ENCODE assay signal across 17 cellular contexts in genomic region chr10:122276611-122277205, GRCh38. TPM values are rescaled to one million over a fixed set of nuclear protein-coding genes. Genes with fewer than 3 reads are reported as not detected.
DNase-seq lines count a peak whose midpoint lies in the region; ATAC-seq and TF ChIP-seq lines count a peak whose summit lies in the region.
"Had no signal": no experiment of that assay in that cellular context is flagged by ENCODE, and none has a peak within 500 bp of the region (broad histone marks: within the 10 kb centered on the region; RNA-seq: fewer than 3 reads in every experiment).

No MANE protein-coding gene starts in this region.

- no peaks in the 10 kb centered on the region for H4K20me1 ChIP-seq in OCI-LY7 (ENCODE audit: insufficient read depth, low read length)

- H3K4me1 ChIP-seq in right atrium auricular region, result no peaks in the 10 kb centered on the region
- no peaks in the 10 kb centered on the region for H3K4me1 ChIP-seq in adrenal gland (replicated peaks in 1 of 2)
- no peaks in the 10 kb centered on the region for H3K4me1 ChIP-seq in OCI-LY7 (ENCODE audit: insufficient read depth, low read length, poor library complexity, severe bottlenecking)
- H3K4me1 ChIP-seq: Peyer's patch had no signal

- no peaks in the 10 kb centered on the region for H3K9me2 ChIP-seq in OCI-LY7 (ENCODE audit: insufficient read depth, low read length)

- H3K9me3 ChIP-seq in right atrium auricular region, result no peaks in the 10 kb centered on the region
- H3K9me3 ChIP-seq in adrenal gland (replicated peaks in 1 of 3), result no peaks in the 10 kb centered on the region
- no peaks in the 10 kb centered on the region for H3K9me3 ChIP-seq in OCI-LY7 (ENCODE audit: low read length)
- H3K9me3 ChIP-seq: neutrophil, Peyer's patch had no signal

- H3K36me3 ChIP-seq in right atrium auricular region (no peaks in the 10 kb centered on the region), adrenal gland (replicated peaks in 1 of 2) (no peaks in the 10 kb centered on the region), OCI-LY7 (ENCODE audit: insufficient read depth, low read length) (no peaks in the 10 kb centered on the region)
- H3K36me3 ChIP-seq: neutrophil, Peyer's patch had no signal

- no peak overlapping the region for H3K4me3 Mint-ChIP-seq in stimulated activated effector memory CD8-positive, alpha-beta T cell treated with anti-CD3 and anti-CD28 coated beads, Interleukin-12 subunit alpha, Interleukin-12 subunit beta, amount 100 ng/mL, for 72 hours
- H3K4me3 Mint-ChIP-seq: activated T-helper 1 cell treated with anti-CD3 and anti-CD28 coated beads, Interleukin-12 subunit alpha, Interleukin-12 subunit beta, Interleukin-2, Interleukin-4 antibody, amounts not matched to agents 30 ng/mL and 10 ng/mL and 1 ng/mL, durations not matched to agents 14 hours and 24 hours and 36 hours; T-helper 2 cell treated with Interferon-gamma antibody and Interleukin-4, amounts not matched to agents 5 μg/mL and 100 μg/mL, for 36 hours had no signal

- POLR2A ChIA-PET in OCI-LY7 (lab: Charles Lee), result no interaction called here

- DNase-seq in cardiac septum (ENCODE audit: low spot score) (peak; percentile 57), right atrium auricular region (ENCODE audit: low spot score) (no peak), adrenal gland (peak in 4 of 7 donors; percentile 29 to 66 (median 53)), glomerular visceral epithelial cell (ENCODE audit: extremely low spot score) (peak; percentile 54), OCI-LY7 (ENCODE audit: low spot score) (no peak), SIG-M5 treated with dmso at 0.1 percent for 504 hours (lab: John Stamatoyannopoulos, UW; ENCODE audit: unreplicated experiment) (no peak)
- DNase-seq in stimulated activated effector memory CD8-positive, alpha-beta T cell treated with anti-CD3 and anti-CD28 coated beads, Interleukin-12 subunit alpha, Interleukin-12 subunit beta, amount 100 ng/mL, for 72 hours (ENCODE audit: low spot score in 2 of 2), result no peak
- DNase-seq: Calu3, NCI-H1092 treated with DMSO at 0.1 percent for 48 hours, NCI-H446, Peyer's patch had no signal

- no TSS peak for BruUV-seq in OCI-LY7 (replicated peaks; lab: Mats Ljungman, UMichigan)

- TF ChIP-seq CTCF in right atrium auricular region (IDR thresholded peaks at IDR 0.05) (no peak), adrenal gland (IDR thresholded peaks at IDR 0.05) (no peak), OCI-LY7 (conservative IDR thresholded peaks at IDR 0.05; ENCODE audit: low read length) (no peak)

- no peak overlapping the region for H3K27ac Mint-ChIP-seq in stimulated activated effector memory CD8-positive, alpha-beta T cell treated with anti-CD3 and anti-CD28 coated beads, Interleukin-12 subunit alpha, Interleukin-12 subunit beta, amount 100 ng/mL, for 72 hours
- H3K27ac Mint-ChIP-seq: activated T-helper 1 cell treated with anti-CD3 and anti-CD28 coated beads, Interleukin-12 subunit alpha, Interleukin-12 subunit beta, Interleukin-2, Interleukin-4 antibody, amounts not matched to agents 30 ng/mL and 10 ng/mL and 1 ng/mL, durations not matched to agents 14 hours and 24 hours and 36 hours; T-helper 2 cell treated with Interferon-gamma antibody and Interleukin-4, amounts not matched to agents 5 μg/mL and 100 μg/mL, for 36 hours had no signal

- CTCF ChIA-PET in OCI-LY7 (lab: Charles Lee; ENCODE audit: unreplicated experiment), result no interaction called here

- H3K9me3 Mint-ChIP-seq in stimulated activated effector memory CD8-positive, alpha-beta T cell treated with anti-CD3 and anti-CD28 coated beads, Interleukin-12 subunit alpha, Interleukin-12 subunit beta, amount 100 ng/mL, for 72 hours, result no peaks in the 10 kb centered on the region
- H3K9me3 Mint-ChIP-seq: activated T-helper 1 cell treated with anti-CD3 and anti-CD28 coated beads, Interleukin-12 subunit alpha, Interleukin-12 subunit beta, Interleukin-2, Interleukin-4 antibody, amounts not matched to agents 30 ng/mL and 10 ng/mL and 1 ng/mL, durations not matched to agents 14 hours and 24 hours and 36 hours; T-helper 2 cell treated with Interferon-gamma antibody and Interleukin-4, amounts not matched to agents 5 μg/mL and 100 μg/mL, for 36 hours had no signal

- H3K79me2 ChIP-seq in OCI-LY7 (ENCODE audit: insufficient read depth, low read depth, low read length), result no peaks in the 10 kb centered on the region

- no peak for TF ChIP-seq POLR2A in adrenal gland (IDR thresholded peaks at IDR 0.05)

- peaks cover 6% of the 10 kb centered on the region for H3K4me1 Mint-ChIP-seq in stimulated activated effector memory CD8-positive, alpha-beta T cell treated with anti-CD3 and anti-CD28 coated beads, Interleukin-12 subunit alpha, Interleukin-12 subunit beta, amount 100 ng/mL, for 72 hours

- no peaks in the 10 kb centered on the region for H3K27me3 ChIP-seq in right atrium auricular region
- H3K27me3 ChIP-seq in adrenal gland, result no peaks in the 10 kb centered on the region
- H3K27me3 ChIP-seq: Peyer's patch had no signal

- no peaks in the 10 kb centered on the region for H3K36me3 Mint-ChIP-seq in stimulated activated effector memory CD8-positive, alpha-beta T cell treated with anti-CD3 and anti-CD28 coated beads, Interleukin-12 subunit alpha, Interleukin-12 subunit beta, amount 100 ng/mL, for 72 hours

- WGBS in adrenal gland, 4 donors, result 90 to 96% (median 93%) methylated on average over 6 of the region's 6 CpGs

- H3K4me2 ChIP-seq in OCI-LY7 (ENCODE audit: low read length), result no peak overlapping the region

- H3K27ac ChIP-seq in right atrium auricular region (no peak overlapping the region), adrenal gland (no peak overlapping the region), OCI-LY7 (ENCODE audit: low read depth, low read length, poor library complexity, severe bottlenecking) (no peak overlapping the region)
- H3K27ac ChIP-seq: neutrophil, Peyer's patch had no signal

- no peak overlapping the region for H2AFZ ChIP-seq in OCI-LY7 (ENCODE audit: low read length)

- H3K4me3 ChIP-seq in right atrium auricular region, result no peak overlapping the region
- H3K4me3 ChIP-seq in adrenal gland, result no peak overlapping the region
- H3K4me3 ChIP-seq in OCI-LY7 (ENCODE audit: low read depth, low read length, poor library complexity, severe bottlenecking), result no peak overlapping the region
- H3K4me3 ChIP-seq: Peyer's patch had no signal

- no peak for ATAC-seq in HG03469 (IDR thresholded peaks at IDR 0.05; ENCODE audit: unreplicated experiment)
- no peak for ATAC-seq in stimulated activated effector memory CD8-positive, alpha-beta T cell treated with anti-CD3 and anti-CD28 coated beads, Interleukin-12 subunit alpha, Interleukin-12 subunit beta, amount 100 ng/mL, for 72 hours

- intact Hi-C loops in cardiac septum (cut with DNase I) (no loop called here), adrenal gland (cut with DNase I) (no loop called here), OCI-LY7 (cut with micrococcal nuclease; ENCODE audit: unreplicated experiment) (no loop called here)

RNA-seq across cellular contexts. Expression of gene BTBD16, which starts 5.6 kb away (rescaled TPM):
- total RNA-seq in cardiac septum (not detected), right atrium auricular region (not detected), adrenal gland (under 1 TPM in 4 of 8 donors, not detected in 4; 0.14 to 0.36 (median 0.26) TPM), OCI-LY7 (2022) (not detected in 2 replicates)
- under 1 TPM in 2 of 3 donors, not detected in 1; 0.13 to 0.48 TPM for polyA plus RNA-seq in adrenal gland
- 0.06 TPM in 1 of 2 replicates, not detected in the other for total RNA-seq in OCI-LY7 (2014; rRNA removed; shearing (Covaris generic))
- total RNA-seq: A673; activated T-helper 1 cell treated with anti-CD3 and anti-CD28 coated beads, Interleukin-12 subunit alpha, Interleukin-12 subunit beta, Interleukin-2, Interleukin-4 antibody, amounts not matched to agents 30 ng/mL and 10 ng/mL and 1 ng/mL, durations not matched to agents 14 hours and 24 hours and 36 hours; lung microvascular endothelial cell; Peyer's patch had no signal

Comparison
In these comparisons a context has a peak if more than half of its experiments do, and no peak if none do; other contexts are left out.
1. DNase-seq: peak in cardiac septum (single experiment), adrenal gland (4 of 7) and glomerular visceral epithelial cell (single experiment); none in right atrium auricular region (single experiment), OCI-LY7 (single experiment), stimulated activated effector memory CD8-positive, alpha-beta T cell treated with anti-CD3 and anti-CD28 coated beads, Interleukin-12 subunit alpha, Interleukin-12 subunit beta, amount 100 ng/mL, for 72 hours (0 of 2) and SIG-M5 treated with dmso at 0.1 percent for 504 hours (single experiment).